ENCODE assay signal across 10 cellular contexts in genomic region chr10:6165221-6165725, GRCh38. TPM values are rescaled to one million over a fixed set of nuclear protein-coding genes. Genes with fewer than 3 reads are reported as not detected.
DNase-seq lines count a peak whose midpoint lies in the region; ATAC-seq and TF ChIP-seq lines count a peak whose summit lies in the region.
"Had no signal": no experiment of that assay in that cellular context is flagged by ENCODE, and none has a peak within 500 bp of the region (broad histone marks: within the 10 kb centered on the region; RNA-seq: fewer than 3 reads in every experiment).

No MANE protein-coding gene starts in this region.

- H3K27me3 Mint-ChIP-seq in activated naive CD8-positive, alpha-beta T cell treated with anti-CD3 and anti-CD28 coated beads, Interleukin-2, amount 10 ng/mL, durations not matched to agents 7 days and 5 days: no peaks in the 10 kb centered on the region
- no peaks in the 10 kb centered on the region for H3K27me3 Mint-ChIP-seq in naive thymus-derived CD8-positive, alpha-beta T cell

- H3K27ac ChIP-seq in BLaER1: 0 out of 2 replicates have a peak overlapping the region, but pooled peaks have one; percentile 7
- H3K27ac ChIP-seq in MM.1S (ENCODE audit: low read length): no peak overlapping the region

- DNase-seq in HFF-Myc (ENCODE audit: extremely low read depth, low read depth) (no peak), MM.1S (no peak), NCI-H526 treated with DMSO at 0.1 percent for 48 hours (lab: John Stamatoyannopoulos, UW) (no peak), NCI-H1048 (lab: John Stamatoyannopoulos, UW) (no peak)
- no peak for DNase-seq in activated naive CD8-positive, alpha-beta T cell treated with anti-CD3 and anti-CD28 coated beads, Interleukin-2, amount 10 ng/mL, durations not matched to agents 7 days and 5 days
- DNase-seq in naive thymus-derived CD8-positive, alpha-beta T cell: no peak
- DNase-seq: NCI-H774 had no signal

- POLR2A ChIA-PET in activated naive CD8-positive, alpha-beta T cell treated with anti-CD3 and anti-CD28 coated beads, Interleukin-2, amount 10 ng/mL, durations not matched to agents 7 days and 5 days (lab: Charles Lee): interaction anchor here (0.6 kb wide), 1 partner anchor 45 kb away, joined by 4 read pairs; no protein-coding TSS in a partner anchor
- POLR2A ChIA-PET in naive thymus-derived CD8-positive, alpha-beta T cell (lab: Charles Lee): interaction anchor here (0.6 to 1.3 kb wide), 2 partner anchors 37 to 546 kb away, joined by 3 to 7 read pairs; partner anchors contain the start of gene PFKFB3

- H3K36me3 Mint-ChIP-seq in activated naive CD8-positive, alpha-beta T cell treated with anti-CD3 and anti-CD28 coated beads, Interleukin-2, amount 10 ng/mL, durations not matched to agents 7 days and 5 days: peaks cover 10% of the 10 kb centered on the region
- H3K36me3 Mint-ChIP-seq in naive thymus-derived CD8-positive, alpha-beta T cell: peaks cover 0 to 29% (median 0%) of the 10 kb centered on the region in 3 donors

- peaks cover 63% of the 10 kb centered on the region for H3K4me1 ChIP-seq in BLaER1
- H3K4me1 ChIP-seq in MM.1S (ENCODE audit: low read length): peaks cover 10% of the 10 kb centered on the region; the same call in 1 of the 2 replicates

- H2AFZ ChIP-seq in MM.1S (ENCODE audit: low read length): no peak overlapping the region

- no peaks in the 10 kb centered on the region for H3K9me3 ChIP-seq in BLaER1
- H3K9me3 ChIP-seq in MM.1S (replicated peaks; ENCODE audit: insufficient read depth, low read length): no peaks in the 10 kb centered on the region
- H3K9me3 ChIP-seq: adrenal gland had no signal

- TF ChIP-seq CTCF in HFF-Myc (IDR thresholded peaks at IDR 0.05; ENCODE audit: low read depth, low read length, missing control alignments) (no peak), MM.1S (IDR thresholded peaks at IDR 0.05; ENCODE audit: low read length) (no peak)

- H3K9me2 ChIP-seq in MM.1S (replicated peaks; ENCODE audit: insufficient read depth, low read length): no peaks in the 10 kb centered on the region

- peak overlapping the region; percentile 95 for H3K4me2 ChIP-seq in BLaER1
- H3K4me2 ChIP-seq in MM.1S (ENCODE audit: low read depth, low read length): no peak overlapping the region

- H3K27me3 ChIP-seq in BLaER1: no peaks in the 10 kb centered on the region
- no peaks in the 10 kb centered on the region for H3K27me3 ChIP-seq in MM.1S (replicated peaks; ENCODE audit: insufficient read depth, low read length)
- H3K27me3 ChIP-seq: adrenal gland had no signal

- H3K27ac Mint-ChIP-seq in activated naive CD8-positive, alpha-beta T cell treated with anti-CD3 and anti-CD28 coated beads, Interleukin-2, amount 10 ng/mL, durations not matched to agents 7 days and 5 days: peak overlapping the region; percentile 92
- H3K27ac Mint-ChIP-seq in naive thymus-derived CD8-positive, alpha-beta T cell: peak overlapping the region; percentile 93 to 99 (median 97)

- no peaks in the 10 kb centered on the region for H3K9me3 Mint-ChIP-seq in activated naive CD8-positive, alpha-beta T cell treated with anti-CD3 and anti-CD28 coated beads, Interleukin-2, amount 10 ng/mL, durations not matched to agents 7 days and 5 days
- H3K9me3 Mint-ChIP-seq in naive thymus-derived CD8-positive, alpha-beta T cell: no peaks in the 10 kb centered on the region

- H3K9ac ChIP-seq in BLaER1 (no peak overlapping the region), MM.1S (ENCODE audit: low read length) (no peak overlapping the region)

- H3K79me2 ChIP-seq in MM.1S (ENCODE audit: low read length): peaks cover 66% of the 10 kb centered on the region

- peaks cover 42% of the 10 kb centered on the region for H3K4me1 Mint-ChIP-seq in activated naive CD8-positive, alpha-beta T cell treated with anti-CD3 and anti-CD28 coated beads, Interleukin-2, amount 10 ng/mL, durations not matched to agents 7 days and 5 days
- peaks cover 35 to 71% (median 66%) of the 10 kb centered on the region in 4 donors for H3K4me1 Mint-ChIP-seq in naive thymus-derived CD8-positive, alpha-beta T cell

- peaks cover 8% of the 10 kb centered on the region for H3F3A ChIP-seq in MM.1S (ENCODE audit: insufficient read depth, low read length)

- no peak for ATAC-seq in activated naive CD8-positive, alpha-beta T cell treated with anti-CD3 and anti-CD28 coated beads, Interleukin-2, amount 10 ng/mL, durations not matched to agents 7 days and 5 days (ENCODE audit: low read depth)
- no peak for ATAC-seq in naive thymus-derived CD8-positive, alpha-beta T cell
- no peak for ATAC-seq in GM21515 (IDR thresholded peaks at IDR 0.05; ENCODE audit: unreplicated experiment)

- H4K20me1 ChIP-seq in BLaER1 (peaks cover 69% of the 10 kb centered on the region), MM.1S (ENCODE audit: insufficient read depth, low read length) (no peaks in the 10 kb centered on the region)

- H3K4me3 ChIP-seq in BLaER1 (peak overlapping the region; percentile 77; the same call in 1 of the 2 replicates), HFF-Myc (replicated peaks; ENCODE audit: low read depth, low read length) (peak overlapping the region; percentile 63), MM.1S (ENCODE audit: low read length) (no peak overlapping the region)

- H3K4me3 Mint-ChIP-seq in activated naive CD8-positive, alpha-beta T cell treated with anti-CD3 and anti-CD28 coated beads, Interleukin-2, amount 10 ng/mL, durations not matched to agents 7 days and 5 days: peak overlapping the region; percentile 93
- H3K4me3 Mint-ChIP-seq in naive thymus-derived CD8-positive, alpha-beta T cell: peak overlapping the region; percentile 87 to 94 (median 92)

- H3K36me3 ChIP-seq in BLaER1 (peaks cover 32% of the 10 kb centered on the region), MM.1S (replicated peaks; ENCODE audit: insufficient read depth, low read length) (peaks cover 5% of the 10 kb centered on the region)

RNA-seq across cellular contexts. Expression of gene PFKFB3, which starts 37.5 kb away (rescaled TPM):
- 10 to 100 TPM; 75.1 to 77.2 TPM for total RNA-seq in activated naive CD8-positive, alpha-beta T cell treated with anti-CD3 and anti-CD28 coated beads, Interleukin-2, amount 10 ng/mL, durations not matched to agents 7 days and 5 days
- total RNA-seq in naive thymus-derived CD8-positive, alpha-beta T cell: 10 to 100 TPM; 75.0 to 79.4 TPM
- polyA plus RNA-seq in naive thymus-derived CD8-positive, alpha-beta T cell: 1 to 10 TPM; 1.6 to 7.1 (median 4.8) TPM
